In the genomic region with DNA sequence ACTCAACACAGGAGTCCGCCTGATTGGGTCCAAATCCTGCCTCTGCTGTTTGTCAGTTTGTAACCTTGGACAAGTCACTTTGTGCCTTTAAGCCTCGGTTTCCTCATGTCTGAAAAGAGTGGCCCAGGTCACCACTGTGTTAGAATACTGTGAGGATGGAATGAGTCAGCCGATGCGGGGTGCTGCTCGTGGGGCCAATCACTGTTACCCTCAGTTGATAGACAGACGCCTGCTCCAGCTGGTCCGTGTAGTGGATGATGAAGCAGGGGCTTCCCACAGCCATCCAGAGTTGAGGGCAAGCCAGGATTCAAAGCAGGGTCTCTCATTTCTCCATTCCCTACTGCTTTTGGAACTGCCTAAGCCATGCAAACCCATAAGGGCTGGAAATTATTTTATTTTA, we compare ENCODE assay signal across 1 cellular context.
TF ChIP-seq lines count a peak whose summit lies in the region.

No MANE protein-coding gene starts in this region.

TF ChIP-seq in GM12878, 131 proteins besides CTCF, POLR2A, EP300 and RAD21:
- TF ChIP-seq GABPA (IDR thresholded peaks at IDR 0.05; ENCODE audit: low read depth), result no peak
- peak; percentile 26 for TF ChIP-seq PBX3 (IDR thresholded peaks at IDR 0.05; ENCODE audit: insufficient replicate concordance, low read depth, low read length)
- TF ChIP-seq, protein P1, sequence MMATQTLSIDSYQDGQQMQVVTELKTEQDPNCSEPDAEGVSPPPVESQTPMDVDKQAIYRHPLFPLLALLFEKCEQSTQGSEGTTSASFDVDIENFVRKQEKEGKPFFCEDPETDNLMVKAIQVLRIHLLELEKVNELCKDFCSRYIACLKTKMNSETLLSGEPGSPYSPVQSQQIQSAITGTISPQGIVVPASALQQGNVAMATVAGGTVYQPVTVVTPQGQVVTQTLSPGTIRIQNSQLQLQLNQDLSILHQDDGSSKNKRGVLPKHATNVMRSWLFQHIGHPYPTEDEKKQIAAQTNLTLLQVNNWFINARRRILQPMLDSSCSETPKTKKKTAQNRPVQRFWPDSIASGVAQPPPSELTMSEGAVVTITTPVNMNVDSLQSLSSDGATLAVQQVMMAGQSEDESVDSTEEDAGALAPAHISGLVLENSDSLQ (IDR thresholded peaks at IDR 0.05), result peak; percentile 54
